In the genomic region with DNA sequence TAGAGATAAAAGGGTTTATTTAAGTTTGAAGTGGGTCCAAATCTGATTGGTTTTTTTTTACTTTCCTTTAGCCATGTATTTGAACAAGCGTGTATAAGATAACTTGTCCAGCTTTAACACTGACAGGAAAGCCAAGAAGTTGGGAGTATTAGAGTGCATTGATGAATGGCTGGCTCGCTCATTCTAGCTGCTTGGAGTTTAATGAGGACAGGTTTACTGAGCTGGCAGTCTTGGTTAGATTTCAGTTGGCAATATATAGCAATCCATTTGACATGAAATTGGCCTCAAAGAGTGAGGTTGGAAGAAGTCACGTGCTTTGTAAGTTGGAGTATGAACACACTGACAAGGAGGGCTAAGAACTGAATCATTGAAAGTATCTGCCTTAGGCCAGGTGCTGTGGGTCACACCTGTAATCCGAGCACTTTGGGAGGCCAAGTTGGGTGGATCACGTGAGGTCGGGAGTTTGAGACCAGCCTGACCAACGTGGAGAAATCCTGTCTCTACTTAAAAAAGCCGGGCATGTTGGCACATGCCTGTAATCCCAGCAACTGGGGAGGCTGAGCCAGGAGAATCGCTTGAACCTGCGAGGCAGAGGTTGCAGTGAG, we compare ENCODE assay signal across 1 cellular context.
TF ChIP-seq lines count a peak whose summit lies in the region.

No MANE protein-coding gene starts in this region.

TF ChIP-seq in HepG2, 621 proteins besides CTCF, POLR2A, EP300 and RAD21 (continued from another document and continues in another):
- no peak for TF ChIP-seq AFF4 (CRISPR knock-in tag; IDR thresholded peaks at IDR 0.05)
- no peak for TF ChIP-seq PHF5A (CRISPR knock-in tag; IDR thresholded peaks at IDR 0.05; ENCODE audit: low read depth, unreplicated experiment)
- no peak for TF ChIP-seq NFKB2 (CRISPR knock-in tag; IDR thresholded peaks at IDR 0.05; ENCODE audit: borderline replicate concordance)
- TF ChIP-seq RXRA (CRISPR knock-in tag; IDR thresholded peaks at IDR 0.05) = no peak
- TF ChIP-seq MED1 (CRISPR knock-in tag; IDR thresholded peaks at IDR 0.05) = 0 out of 2 replicates have a peak, but pooled peaks have one; percentile 21
- TF ChIP-seq, protein P1, sequence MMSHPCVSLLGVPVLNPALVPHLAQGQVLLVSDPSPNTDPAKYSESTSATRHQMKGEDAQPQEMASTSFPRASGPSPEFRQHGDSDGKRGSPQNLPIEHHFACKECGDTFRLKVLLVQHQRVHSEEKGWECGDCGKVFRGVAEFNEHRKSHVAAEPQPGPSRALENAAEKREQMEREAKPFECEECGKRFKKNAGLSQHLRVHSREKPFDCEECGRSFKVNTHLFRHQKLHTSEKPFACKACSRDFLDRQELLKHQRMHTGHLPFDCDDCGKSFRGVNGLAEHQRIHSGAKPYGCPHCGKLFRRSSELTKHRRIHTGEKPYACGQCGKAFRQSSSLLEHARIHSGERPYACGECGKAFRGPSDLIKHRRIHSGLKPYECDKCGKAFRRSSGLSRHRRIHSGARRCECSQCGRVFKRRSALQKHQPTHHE (CRISPR knock-in tag; IDR thresholded peaks at IDR 0.05; ENCODE audit: borderline replicate concordance) = peak; percentile 48; the same call in 1 of the 2 replicates
- TF ChIP-seq TFDP1 (CRISPR knock-in tag; IDR thresholded peaks at IDR 0.05; ENCODE audit: borderline replicate concordance) = 0 out of 2 replicates have a peak, but pooled peaks have one; percentile 38
- TF ChIP-seq, protein P2, sequence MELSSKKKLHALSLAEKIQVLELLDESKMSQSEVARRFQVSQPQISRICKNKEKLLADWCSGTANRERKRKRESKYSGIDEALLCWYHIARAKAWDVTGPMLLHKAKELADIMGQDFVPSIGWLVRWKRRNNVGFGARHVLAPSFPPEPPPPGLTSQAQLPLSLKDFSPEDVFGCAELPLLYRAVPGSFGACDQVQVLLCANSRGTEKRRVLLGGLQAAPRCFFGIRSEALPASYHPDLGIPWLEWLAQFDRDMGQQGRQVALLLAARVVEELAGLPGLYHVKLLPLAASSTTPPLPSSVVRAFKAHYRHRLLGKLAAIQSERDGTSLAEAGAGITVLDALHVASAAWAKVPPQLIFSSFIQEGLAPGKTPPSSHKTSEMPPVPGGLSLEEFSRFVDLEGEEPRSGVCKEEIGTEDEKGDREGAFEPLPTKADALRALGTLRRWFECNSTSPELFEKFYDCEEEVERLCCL (CRISPR knock-in tag; IDR thresholded peaks at IDR 0.05; ENCODE audit: borderline replicate concordance) = no peak
- TF ChIP-seq, protein P3, sequence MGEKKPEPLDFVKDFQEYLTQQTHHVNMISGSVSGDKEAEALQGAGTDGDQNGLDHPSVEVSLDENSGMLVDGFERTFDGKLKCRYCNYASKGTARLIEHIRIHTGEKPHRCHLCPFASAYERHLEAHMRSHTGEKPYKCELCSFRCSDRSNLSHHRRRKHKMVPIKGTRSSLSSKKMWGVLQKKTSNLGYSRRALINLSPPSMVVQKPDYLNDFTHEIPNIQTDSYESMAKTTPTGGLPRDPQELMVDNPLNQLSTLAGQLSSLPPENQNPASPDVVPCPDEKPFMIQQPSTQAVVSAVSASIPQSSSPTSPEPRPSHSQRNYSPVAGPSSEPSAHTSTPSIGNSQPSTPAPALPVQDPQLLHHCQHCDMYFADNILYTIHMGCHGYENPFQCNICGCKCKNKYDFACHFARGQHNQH (CRISPR knock-in tag; IDR thresholded peaks at IDR 0.05) = 0 out of 2 replicates have a peak, but pooled peaks have one; percentile 35
- no peak for TF ChIP-seq ARID5B (CRISPR knock-in tag; IDR thresholded peaks at IDR 0.05)
- no peak for TF ChIP-seq ZNF143 (CRISPR knock-in tag; IDR thresholded peaks at IDR 0.05)
- no peak for TF ChIP-seq HMG20A (CRISPR knock-in tag; IDR thresholded peaks at IDR 0.05; ENCODE audit: borderline replicate concordance)
- TF ChIP-seq, protein P4, sequence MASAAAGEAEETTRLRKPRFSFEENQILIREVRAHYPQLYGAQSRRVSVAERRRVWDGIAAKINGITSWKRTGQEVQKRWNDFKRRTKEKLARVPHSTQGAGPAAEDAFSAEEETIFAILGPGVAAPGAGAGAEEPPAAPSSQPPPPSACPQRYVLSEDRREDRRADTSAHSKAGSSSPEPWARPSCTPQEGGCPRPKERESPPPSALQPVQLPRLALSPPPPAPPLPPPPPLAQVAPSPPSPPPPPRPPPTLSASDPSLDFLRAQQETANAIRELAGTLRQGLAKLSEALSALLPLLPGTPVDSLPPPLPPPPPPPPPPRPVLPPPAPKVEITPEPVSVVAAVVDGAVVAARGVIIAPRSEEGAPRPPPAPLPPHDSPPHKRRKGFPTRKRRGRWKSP (CRISPR knock-in tag; IDR thresholded peaks at IDR 0.05) = 0 out of 2 replicates have a peak, but pooled peaks have one; percentile 28
- TF ChIP-seq ZNF292 (CRISPR knock-in tag; IDR thresholded peaks at IDR 0.05; ENCODE audit: borderline replicate concordance, low read depth) = no peak
- TF ChIP-seq RBFOX2 (IDR thresholded peaks at IDR 0.05; ENCODE audit: low read depth, low read length) = peak; percentile 63; the same call in 1 of the 2 replicates
- no peak for TF ChIP-seq ZNF225 (CRISPR knock-in tag; IDR thresholded peaks at IDR 0.05)
- peak; percentile 5; the same call in 1 of the 2 replicates for TF ChIP-seq HNF4A (CRISPR knock-in tag; IDR thresholded peaks at IDR 0.05)
- TF ChIP-seq ZNF276 (CRISPR knock-in tag; IDR thresholded peaks at IDR 0.05; ENCODE audit: low read depth) = no peak
- no peak for TF ChIP-seq ZBTB49 (CRISPR knock-in tag; IDR thresholded peaks at IDR 0.05; ENCODE audit: borderline replicate concordance)
- peak; percentile 22; the same call in 1 of the 2 replicates for TF ChIP-seq FOXP4 (CRISPR knock-in tag; IDR thresholded peaks at IDR 0.05)
- no peak for TF ChIP-seq DMAP1 (CRISPR knock-in tag; IDR thresholded peaks at IDR 0.05)
- TF ChIP-seq ZNF484 (CRISPR knock-in tag; IDR thresholded peaks at IDR 0.05; ENCODE audit: borderline replicate concordance, low read depth) = 0 out of 2 replicates have a peak, but pooled peaks have one; percentile 43
- TF ChIP-seq MBNL3 (CRISPR knock-in tag; conservative IDR thresholded peaks at IDR 0.05) = no peak
- peak; percentile 81; the same call in 1 of the 2 replicates for TF ChIP-seq AKAP8 (CRISPR knock-in tag; IDR thresholded peaks at IDR 0.05)
- no peak for TF ChIP-seq TSC22D2 (CRISPR knock-in tag; IDR thresholded peaks at IDR 0.05; ENCODE audit: borderline replicate concordance)
- TF ChIP-seq FOSL2 (CRISPR knock-in tag; IDR thresholded peaks at IDR 0.05) = no peak
